Comparison of ENCODE assay signal across 1 cellular context in genomic region chr6:137075790-137076189, GRCh38. TPM values are rescaled to one million over a fixed set of nuclear protein-coding genes. Genes with fewer than 3 reads are reported as not detected.
"Had no signal": no experiment of that assay in that cellular context is flagged by ENCODE, and none has a peak within 500 bp of the region (broad histone marks: within the 10 kb centered on the region; RNA-seq: fewer than 3 reads in every experiment).

No MANE protein-coding gene starts in this region.

RNA-seq across cellular contexts. Expression of gene IL20RA, which starts 31.0 kb away (rescaled TPM):
- total RNA-seq: M059J had no signal
